ENCODE assay signal across 26 cellular contexts in the genomic region with DNA sequence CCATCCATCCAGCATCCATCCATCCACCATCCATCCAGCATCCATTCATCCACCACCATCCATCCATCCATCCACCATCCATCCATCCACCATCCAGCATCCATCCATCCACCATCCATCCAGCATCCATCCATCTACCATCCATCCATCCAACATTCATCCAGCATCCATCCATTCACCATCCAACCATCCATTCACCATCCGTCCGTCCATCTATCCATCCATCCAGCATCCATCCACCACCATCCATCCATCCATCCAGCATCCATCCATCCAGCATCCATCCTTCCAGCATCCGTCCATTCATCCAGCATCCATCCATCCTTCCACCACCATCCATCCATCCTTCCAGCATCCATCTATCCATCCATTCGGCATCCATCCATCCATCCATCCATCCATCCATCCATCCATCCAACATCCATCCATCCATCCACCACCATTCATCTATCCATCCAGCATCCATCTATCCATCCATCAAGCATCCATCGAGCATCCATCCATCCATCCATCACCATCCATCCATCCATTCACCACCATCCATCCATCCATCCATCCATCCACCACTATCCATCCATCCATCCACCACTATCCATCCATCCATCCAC.
"Had no signal": no experiment of that assay in that cellular context is flagged by ENCODE, and none has a peak within 500 bp of the region (broad histone marks: within the 10 kb centered on the region; RNA-seq: fewer than 3 reads in every experiment).

No MANE protein-coding gene starts in this region.

- H3K9me3 ChIP-seq: ascending aorta, body of pancreas, Peyer's patch, SK-N-SH had no signal

- H3K9me2 ChIP-seq: SK-N-SH had no signal

- DNase-seq: activated CD4-positive, alpha-beta memory T cell treated with anti-CD3 and anti-CD28 coated beads, Interleukin-2, amount 10 ng/mL, durations not matched to agents 7 days and 5 days; activated CD4-positive, alpha-beta T cell treated with anti-CD3 and anti-CD28 coated beads, Interleukin-2, amount 10 ng/mL, durations not matched to agents 7 days and 5 days; activated CD4-positive, CD25-positive, alpha-beta regulatory T cell; activated naive CD8-positive, alpha-beta T cell treated with anti-CD3 and anti-CD28 coated beads, Interleukin-2, amount 50 U/mL, for 24 hours; activated T-cell treated with anti-CD3 and anti-CD28 coated beads for 4 hours; activated T-cell treated with anti-CD3 and anti-CD28 coated beads, Interleukin-2, amount 50 U/mL, for 48 hours; amniotic stem cell; body of pancreas; Kasumi-1; NCI-H1048; NCI-H146; NCI-H187 treated with DMSO at 0.1 percent for 48 hours; NCI-H2081 treated with DMSO at 0.1 percent for 48 hours; NCI-H446; NCI-H524; Peyer's patch; Right ventricle myocardium superior; SJCRH30; SK-N-SH; T-helper 1 cell had no signal

- H3K4me3 ChIP-seq: ascending aorta, body of pancreas, Peyer's patch, SJCRH30 had no signal

- H3K9me3 Mint-ChIP-seq: activated CD4-positive, alpha-beta memory T cell treated with anti-CD3 and anti-CD28 coated beads, Interleukin-2, amount 10 ng/mL, durations not matched to agents 7 days and 5 days; activated naive CD4-positive, alpha-beta T cell treated with anti-CD3 and anti-CD28 coated beads, Interleukin-2, amount 50 U/mL, for 24 hours; activated naive CD8-positive, alpha-beta T cell treated with anti-CD3 and anti-CD28 coated beads, Interleukin-2, amount 50 U/mL, for 24 hours; activated T-helper 17 cell treated with anti-CD3 and anti-CD28 coated beads, Interleukin-2, amount 50 U/mL, for 72 hours; central memory CD8-positive, alpha-beta T cell had no signal

- H3K27me3 Mint-ChIP-seq: activated CD4-positive, alpha-beta memory T cell treated with anti-CD3 and anti-CD28 coated beads, Interleukin-2, amount 10 ng/mL, durations not matched to agents 7 days and 5 days had no signal

- H3K4me2 ChIP-seq: SK-N-SH had no signal

- H3K4me3 Mint-ChIP-seq: activated CD4-positive, alpha-beta memory T cell treated with anti-CD3 and anti-CD28 coated beads, Interleukin-2, amount 10 ng/mL, durations not matched to agents 7 days and 5 days; activated CD4-positive, alpha-beta T cell treated with anti-CD3 and anti-CD28 coated beads, Interleukin-2, amount 10 ng/mL, durations not matched to agents 7 days and 5 days; activated naive CD4-positive, alpha-beta T cell treated with anti-CD3 and anti-CD28 coated beads, Interleukin-2, amount 50 U/mL, for 24 hours; activated naive CD8-positive, alpha-beta T cell treated with anti-CD3 and anti-CD28 coated beads, Interleukin-2, amount 50 U/mL, for 24 hours; activated T-helper 17 cell treated with anti-CD3 and anti-CD28 coated beads, Interleukin-2, amount 50 U/mL, for 72 hours; central memory CD8-positive, alpha-beta T cell had no signal

- H3K27me3 ChIP-seq: ascending aorta, body of pancreas, Peyer's patch had no signal

- H3K4me1 Mint-ChIP-seq: activated CD4-positive, alpha-beta memory T cell treated with anti-CD3 and anti-CD28 coated beads, Interleukin-2, amount 10 ng/mL, durations not matched to agents 7 days and 5 days; activated CD4-positive, alpha-beta T cell treated with anti-CD3 and anti-CD28 coated beads, Interleukin-2, amount 10 ng/mL, durations not matched to agents 7 days and 5 days; activated naive CD4-positive, alpha-beta T cell treated with anti-CD3 and anti-CD28 coated beads, Interleukin-2, amount 50 U/mL, for 24 hours; activated naive CD8-positive, alpha-beta T cell treated with anti-CD3 and anti-CD28 coated beads, Interleukin-2, amount 50 U/mL, for 24 hours; central memory CD8-positive, alpha-beta T cell had no signal

- H3K9ac ChIP-seq: SK-N-SH had no signal

- H3K4me1 ChIP-seq: ascending aorta, body of pancreas, Peyer's patch, SJCRH30 had no signal

- H3K27ac ChIP-seq: ascending aorta, body of pancreas, Peyer's patch, RWPE1, SJCRH30, VCaP had no signal

- H3K36me3 ChIP-seq: ascending aorta, Peyer's patch, SJCRH30 had no signal

- H3K27ac Mint-ChIP-seq: activated CD4-positive, alpha-beta memory T cell treated with anti-CD3 and anti-CD28 coated beads, Interleukin-2, amount 10 ng/mL, durations not matched to agents 7 days and 5 days; activated CD4-positive, alpha-beta T cell treated with anti-CD3 and anti-CD28 coated beads, Interleukin-2, amount 10 ng/mL, durations not matched to agents 7 days and 5 days; activated naive CD4-positive, alpha-beta T cell treated with anti-CD3 and anti-CD28 coated beads, Interleukin-2, amount 50 U/mL, for 24 hours; activated naive CD8-positive, alpha-beta T cell treated with anti-CD3 and anti-CD28 coated beads, Interleukin-2, amount 50 U/mL, for 24 hours; activated T-helper 17 cell treated with anti-CD3 and anti-CD28 coated beads, Interleukin-2, amount 50 U/mL, for 72 hours had no signal

- ATAC-seq: activated naive CD8-positive, alpha-beta T cell treated with anti-CD3 and anti-CD28 coated beads, Interleukin-2, amount 50 U/mL, for 24 hours; activated T-helper 17 cell treated with anti-CD3 and anti-CD28 coated beads, Interleukin-2, amount 50 U/mL, for 72 hours; body of pancreas had no signal

- H3K36me3 Mint-ChIP-seq: activated naive CD4-positive, alpha-beta T cell treated with anti-CD3 and anti-CD28 coated beads, Interleukin-2, amount 50 U/mL, for 24 hours had no signal
